ENCODE assay signal across 6 cellular contexts in genomic region chr4:124461592-124461991, GRCh38.
DNase-seq lines count a peak whose midpoint lies in the region; ATAC-seq, FAIRE-seq and TF ChIP-seq lines count a peak whose summit lies in the region.
"Not testable (repeated sequence)": the region's sequence is repeated elsewhere in the genome, so short reads cannot be mapped to it uniquely, and the experiment has no call there.

No MANE protein-coding gene starts in this region.

- not testable (repeated sequence) for H3K4me1 ChIP-seq in OCI-LY7 (ENCODE audit: insufficient read depth, low read length, poor library complexity, severe bottlenecking); K562 (replicated peaks in 1 of 2; ENCODE audit: control insufficient read depth in 2 of 2, insufficient read depth in 2 of 2, low read length in 2 of 2)

- in situ Hi-C loops in K562 (cut with MboI): not testable (repeated sequence)

- CTCF ChIA-PET in OCI-LY7 (lab: Charles Lee; ENCODE audit: unreplicated experiment); K562 (lab: Yijun Ruan, JAX; ENCODE audit: low intra/inter-chr PET ratio): not testable (repeated sequence)

- DNase-seq in DMS53 (lab: John Stamatoyannopoulos, UW) (peak; percentile 20), HT-29 (ENCODE audit: low spot score) (peak; percentile 10), NB4 (ENCODE audit: low read depth) (peak; percentile 3), OCI-LY7 (ENCODE audit: low spot score) (peak; percentile 6), fibroblast of mammary gland (ENCODE audit: low read depth) (peak; percentile 12)
- not testable (repeated sequence) for DNase-seq in K562 (ENCODE audit: extremely low read depth in 1 of 4, low spot score in 3 of 4)

- H3K9ac ChIP-seq in K562 (ENCODE audit: insufficient read depth in 1 of 2, low read depth in 2 of 2, low read length in 2 of 2): not testable (repeated sequence)

- POLR2A ChIA-PET in OCI-LY7 (lab: Charles Lee); K562 (lab: Yijun Ruan, JAX): not testable (repeated sequence)

- not testable (repeated sequence) for H2AFZ ChIP-seq in OCI-LY7 (ENCODE audit: low read length); K562 (ENCODE audit: low read depth, low read length)

- H3K79me2 ChIP-seq in OCI-LY7 (ENCODE audit: insufficient read depth, low read depth, low read length); K562 (ENCODE audit: control insufficient read depth, insufficient read depth, low read length): not testable (repeated sequence)

- H3K36me3 ChIP-seq in OCI-LY7 (ENCODE audit: insufficient read depth, low read length); K562 (ENCODE audit: control insufficient read depth, insufficient read depth, low read length): not testable (repeated sequence)

- TF ChIP-seq EP300 in K562 (IDR thresholded peaks at IDR 0.05; ENCODE audit: low read length): not testable (repeated sequence)

- TF ChIP-seq CTCF in NB4 (IDR thresholded peaks at IDR 0.05; ENCODE audit: low read depth, low read length); OCI-LY7 (conservative IDR thresholded peaks at IDR 0.05; ENCODE audit: low read length); K562 (IDR thresholded peaks at IDR 0.05 in 2 of 3, conservative IDR thresholded peaks at IDR 0.05 in 1 of 3; ENCODE audit: insufficient read depth in 2 of 3, low read depth in 1 of 3, low read length in 3 of 3); fibroblast of mammary gland (conservative IDR thresholded peaks at IDR 0.05; ENCODE audit: control insufficient read depth, insufficient read depth, low read depth, low read length): not testable (repeated sequence)

- not testable (repeated sequence) for TF ChIP-seq POLR2A in NB4 (IDR thresholded peaks at IDR 0.05; ENCODE audit: extremely low read depth, insufficient read length); K562 (conservative IDR thresholded peaks at IDR 0.05)

- 4% methylated on average over 7 of the region's 7 CpGs for WGBS in K562 (ENCODE audit: insufficient coverage, low coverage, missing lambda C conversion rate)

- BruUV-seq in OCI-LY7 (replicated peaks; lab: Mats Ljungman, UMichigan); K562 (replicated peaks; lab: Mats Ljungman, UMichigan): not testable (repeated sequence)

- ATAC-seq in K562: not testable (repeated sequence)

- FAIRE-seq in K562 (lab: Jason Lieb, UNC): not testable (repeated sequence)

- H3K27ac ChIP-seq in OCI-LY7 (ENCODE audit: low read depth, low read length, poor library complexity, severe bottlenecking); K562 (ENCODE audit: extremely low read depth, low read depth, low read length): not testable (repeated sequence)

- not testable (repeated sequence) for H3K9me1 ChIP-seq in K562 (ENCODE audit: control insufficient read depth, insufficient read depth, low read length)

- H4K20me1 ChIP-seq in OCI-LY7 (ENCODE audit: insufficient read depth, low read length); K562 (replicated peaks; ENCODE audit: control insufficient read depth, insufficient read depth, low read length): not testable (repeated sequence)

- not testable (repeated sequence) for H3K4me3 ChIP-seq in NB4 (ENCODE audit: low read depth, low read length); OCI-LY7 (ENCODE audit: low read depth, low read length, poor library complexity, severe bottlenecking); K562; fibroblast of mammary gland (ENCODE audit: control insufficient read depth, low read depth, low read length)

- not testable (repeated sequence) for H3K9me2 ChIP-seq in OCI-LY7 (ENCODE audit: insufficient read depth, low read length)

- H3K4me2 ChIP-seq in OCI-LY7 (ENCODE audit: low read length); K562 (ENCODE audit: insufficient read depth, low read length): not testable (repeated sequence)

- not testable (repeated sequence) for H3K27me3 ChIP-seq in K562 (ENCODE audit: control insufficient read depth in 2 of 2, insufficient read depth in 2 of 2, low read length in 2 of 2)

- not testable (repeated sequence) for TF ChIP-seq RAD21 in K562 (CRISPR knock-in tag; conservative IDR thresholded peaks at IDR 0.05 in 1 of 2, IDR thresholded peaks at IDR 0.05 in 1 of 2)

- intact Hi-C loops in OCI-LY7 (cut with micrococcal nuclease; ENCODE audit: unreplicated experiment): not testable (repeated sequence)
- intact Hi-C loops in K562 (cut with micrococcal nuclease): loop anchor here (10.0 kb wide), 1 partner anchor 283 kb away; no protein-coding TSS in a partner anchor

- not testable (repeated sequence) for H3K9me3 ChIP-seq in OCI-LY7 (ENCODE audit: low read length); K562 (replicated peaks; ENCODE audit: control insufficient read depth, insufficient read depth, low read depth, low read length)

TF ChIP-seq in K562, 482 proteins besides CTCF, POLR2A, EP300 and RAD21:
- 0 out of 2 replicates have a peak, but pooled peaks have one; percentile 20 for TF ChIP-seq CBX5 (IDR thresholded peaks at IDR 0.05; ENCODE audit: borderline replicate concordance, low read depth)
- 0 out of 3 replicates have a peak, but pooled peaks of 1 of the 2 experiments have one; percentile 17 for TF ChIP-seq CBX3 (IDR thresholded peaks at IDR 0.05; ENCODE audit: borderline replicate concordance in 1 of 2, low read length in 2 of 2)
